ENCODE assay signal across 20 cellular contexts in the genomic region with DNA sequence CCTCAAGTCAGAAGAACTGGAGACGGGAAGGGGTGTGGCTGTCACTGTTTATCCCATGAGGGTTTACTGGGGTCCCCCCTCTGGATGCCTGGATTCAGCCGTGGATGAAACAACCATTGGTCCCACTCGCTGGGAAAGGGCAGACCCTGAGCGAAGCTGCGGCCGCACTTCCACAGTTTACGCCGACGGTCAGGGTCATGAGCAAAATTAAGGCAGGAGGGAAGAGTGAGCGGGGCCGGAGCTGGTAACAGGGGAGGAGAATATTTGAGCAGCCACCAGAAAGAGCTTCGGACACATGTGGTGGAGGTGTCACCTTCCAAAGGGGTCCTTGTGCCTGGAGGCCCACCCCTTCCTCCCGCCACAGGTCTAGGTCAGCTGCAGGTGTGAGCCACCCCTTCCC.
DNase-seq lines count a peak whose midpoint lies in the region; FAIRE-seq and TF ChIP-seq lines count a peak whose summit lies in the region.
"Had no signal": no experiment of that assay in that cellular context is flagged by ENCODE, and none has a peak within 500 bp of the region (broad histone marks: within the 10 kb centered on the region; RNA-seq: fewer than 3 reads in every experiment).

No MANE protein-coding gene starts in this region.

- H3K18ac ChIP-seq in H9 (ENCODE audit: insufficient read length, low read depth, low read length) (no peak overlapping the region), H1 (ENCODE audit: extremely low read depth, low read length) (no peak overlapping the region), neuronal stem cell (ENCODE audit: low read length) (no peak overlapping the region)

- POLR2A ChIA-PET in H1 (lab: Charles Lee; ENCODE audit: partially characterized antibody) (no interaction called here), HEK293T (lab: Yijun Ruan, JAX) (no interaction called here)

- H3K4ac ChIP-seq in H9 (ENCODE audit: low read depth, low read length) (no peak overlapping the region), H1 (replicated peaks; ENCODE audit: insufficient read length, low read depth, low read length) (no peak overlapping the region), neuronal stem cell (ENCODE audit: low read length) (no peak overlapping the region)

- H3K9me3 ChIP-seq in H9 (ENCODE audit: control insufficient read depth, low read depth, low read length) (no peaks in the 10 kb centered on the region), H1 (ENCODE audit: insufficient read depth in 2 of 2, low read depth in 1 of 2, low read length in 1 of 2) (no peaks in the 10 kb centered on the region), neuronal stem cell (replicated peaks in 1 of 2; ENCODE audit: control insufficient read depth in 2 of 2, insufficient read depth in 1 of 2, low read depth in 1 of 2, low read length in 2 of 2) (peaks cover 0 to 2% of the 10 kb centered on the region in 2 donors)

- H2BK15ac ChIP-seq in H9 (ENCODE audit: low read depth, low read length) (peak overlapping the region; percentile 57; the same call in 1 of the 2 replicates), H1 (ENCODE audit: low read length) (peak overlapping the region; percentile 29; the same call in 1 of the 2 replicates), neuronal stem cell (ENCODE audit: low read length) (no peak overlapping the region)

- no peaks in the 10 kb centered on the region for H3K36me3 ChIP-seq in H1 (ENCODE audit: control insufficient read depth in 2 of 4, insufficient read depth in 4 of 4, low read length in 3 of 4)
- no peaks in the 10 kb centered on the region for H3K36me3 ChIP-seq in neuronal stem cell (replicated peaks in 1 of 2; ENCODE audit: control insufficient read depth in 2 of 2, insufficient read depth in 2 of 2, low read length in 2 of 2)

- H3K4me3 Mint-ChIP-seq in CD14-positive monocyte (no peak overlapping the region), H9 (no peak overlapping the region)
- no peak overlapping the region for H3K4me3 Mint-ChIP-seq in activated T-helper 1 cell treated with anti-CD3 and anti-CD28 coated beads, Interleukin-12 subunit alpha, Interleukin-12 subunit beta, Interleukin-2, Interleukin-4 antibody, amounts not matched to agents 30 ng/mL and 10 ng/mL and 1 ng/mL, durations not matched to agents 14 hours and 24 hours and 36 hours
- H3K4me3 Mint-ChIP-seq: CD4-positive, CD25-positive, alpha-beta regulatory T cell; CD8-positive, alpha-beta memory T cell; GM23338 had no signal

- peaks cover 3% of the 10 kb centered on the region in 2 donors for H3K36me3 Mint-ChIP-seq in CD14-positive monocyte
- H3K36me3 Mint-ChIP-seq in H9 (ENCODE audit: insufficient read depth in 1 of 3, low read depth in 3 of 3), result no peaks in the 10 kb centered on the region
- no peaks in the 10 kb centered on the region for H3K36me3 Mint-ChIP-seq in activated T-helper 1 cell treated with anti-CD3 and anti-CD28 coated beads, Interleukin-12 subunit alpha, Interleukin-12 subunit beta, Interleukin-2, Interleukin-4 antibody, amounts not matched to agents 30 ng/mL and 10 ng/mL and 1 ng/mL, durations not matched to agents 14 hours and 24 hours and 36 hours (ENCODE audit: low read depth)
- H3K36me3 Mint-ChIP-seq: CD4-positive, CD25-positive, alpha-beta regulatory T cell had no signal

- H2BK20ac ChIP-seq in H9 (ENCODE audit: low read depth, low read length, poor library complexity, severe bottlenecking) (no peak overlapping the region), H1 (ENCODE audit: low read length) (peak overlapping the region; percentile 61; the same call in 1 of the 2 replicates)

- H3K9me3 Mint-ChIP-seq in CD14-positive monocyte (peaks cover 0 to 10% (median 6%) of the 10 kb centered on the region in 7 donors), H9 (no peaks in the 10 kb centered on the region)
- H3K9me3 Mint-ChIP-seq in activated T-helper 1 cell treated with anti-CD3 and anti-CD28 coated beads, Interleukin-12 subunit alpha, Interleukin-12 subunit beta, Interleukin-2, Interleukin-4 antibody, amounts not matched to agents 30 ng/mL and 10 ng/mL and 1 ng/mL, durations not matched to agents 14 hours and 24 hours and 36 hours, result no peaks in the 10 kb centered on the region
- H3K9me3 Mint-ChIP-seq: GM23338 had no signal

- intact Hi-C loops in CD14-positive monocyte (cut with micrococcal nuclease), result no loop called here
- intact Hi-C loops in activated T-helper 1 cell treated with anti-CD3 and anti-CD28 coated beads, Interleukin-12 subunit alpha, Interleukin-12 subunit beta, Interleukin-2, Interleukin-4 antibody, amounts not matched to agents 30 ng/mL and 10 ng/mL and 1 ng/mL, durations not matched to agents 14 hours and 24 hours and 36 hours (cut with micrococcal nuclease), result no loop called here

- no peak overlapping the region for H2AFZ ChIP-seq in H9 (ENCODE audit: low read length)
- no peak overlapping the region for H2AFZ ChIP-seq in H1 (ENCODE audit: low read length)
- no peak overlapping the region for H2AFZ ChIP-seq in neuronal stem cell (ENCODE audit: low read length)
- H2AFZ ChIP-seq: GM23338 had no signal

- H3K27ac ChIP-seq in H9 (ENCODE audit: insufficient read length, low read depth, low read length) (no peak overlapping the region), H1 (ENCODE audit: low read depth, low read length) (no peak overlapping the region), neuronal stem cell (replicated peaks; ENCODE audit: low read length) (no peak overlapping the region)

- H2AK5ac ChIP-seq in H9 (ENCODE audit: insufficient read length, low read length) (no peak overlapping the region), H1 (ENCODE audit: low read depth, low read length) (no peak overlapping the region; the same call in 1 of the 2 replicates), neuronal stem cell (ENCODE audit: low read depth, low read length) (peak overlapping the region; percentile 5)

- TF ChIP-seq CTCF in CD14-positive monocyte (IDR thresholded peaks at IDR 0.05) (no peak), H9 (conservative IDR thresholded peaks at IDR 0.05) (no peak), H1 (IDR thresholded peaks at IDR 0.05; ENCODE audit: control extremely low read depth in 1 of 3, insufficient read depth in 1 of 3, low read depth in 1 of 3, low read length in 3 of 3) (no peak)

- H4K91ac ChIP-seq in H9 (ENCODE audit: insufficient read length, low read depth, low read length), result no peak overlapping the region
- H4K91ac ChIP-seq in H1 (replicated peaks; ENCODE audit: insufficient read length, low read length), result peak overlapping the region; percentile 44
- peak overlapping the region; percentile 60 for H4K91ac ChIP-seq in neuronal stem cell (ENCODE audit: low read depth, low read length, poor library complexity)

- H3K27me3 ChIP-seq in H9 (ENCODE audit: insufficient read depth, low read length) (no peaks in the 10 kb centered on the region; the same call in 1 of the 2 replicates), H1 (replicated peaks in 1 of 4; ENCODE audit: control insufficient read depth in 3 of 4, extremely low read depth in 1 of 4, insufficient read depth in 3 of 4, low read length in 3 of 4) (no peaks in the 10 kb centered on the region), neuronal stem cell (ENCODE audit: control insufficient read depth in 3 of 3, insufficient read depth in 3 of 3, low read depth in 1 of 3, low read length in 3 of 3) (peaks cover 0 to 2% (median 0%) of the 10 kb centered on the region in 3 experiments)

- H3K23ac ChIP-seq in H9 (ENCODE audit: insufficient read length, low read depth, low read length) (no peak overlapping the region), H1 (ENCODE audit: insufficient read length) (no peak overlapping the region), neuronal stem cell (ENCODE audit: low read depth, low read length, poor library complexity) (no peak overlapping the region)

- no peak overlapping the region for H3T11ph ChIP-seq in H9 (ENCODE audit: low read length)

- H3K4me1 Mint-ChIP-seq in CD14-positive monocyte (peaks cover 23% of the 10 kb centered on the region), H9 (peaks cover 59 to 61% of the 10 kb centered on the region in 2 experiments)
- no peaks in the 10 kb centered on the region for H3K4me1 Mint-ChIP-seq in activated T-helper 1 cell treated with anti-CD3 and anti-CD28 coated beads, Interleukin-12 subunit alpha, Interleukin-12 subunit beta, Interleukin-2, Interleukin-4 antibody, amounts not matched to agents 30 ng/mL and 10 ng/mL and 1 ng/mL, durations not matched to agents 14 hours and 24 hours and 36 hours (ENCODE audit: low read depth)
- H3K4me1 Mint-ChIP-seq: CD8-positive, alpha-beta memory T cell had no signal

- H3K4me1 ChIP-seq in H9 (ENCODE audit: insufficient read depth, low read length) (peaks cover 12% of the 10 kb centered on the region; the same call in 1 of the 2 replicates), H1 (replicated peaks in 1 of 4; ENCODE audit: control insufficient read depth in 3 of 4, insufficient read depth in 4 of 4, low read length in 3 of 4) (peaks cover 0 to 23% (median 10%) of the 10 kb centered on the region in 4 experiments; a peak in 4 of 7 replicates), neuronal stem cell (ENCODE audit: control insufficient read depth in 2 of 2, insufficient read depth in 1 of 2, low read depth in 1 of 2, low read length in 2 of 2) (peaks cover 6 to 13% of the 10 kb centered on the region in 2 donors)

- H2BK5ac ChIP-seq in H9 (ENCODE audit: insufficient read length, low read length), result no peak overlapping the region
- H2BK5ac ChIP-seq in H1 (ENCODE audit: low read depth, low read length), result no peak overlapping the region
- H2BK5ac ChIP-seq in neuronal stem cell (ENCODE audit: low read length), result no peak overlapping the region

- TF ChIP-seq EP300 in H1 (IDR thresholded peaks at IDR 0.05; ENCODE audit: borderline replicate concordance in 1 of 2, low read depth in 2 of 2, low read length in 2 of 2), result no peak

- H3K56ac ChIP-seq in H9 (ENCODE audit: insufficient read length, low read depth, low read length) (no peak overlapping the region), H1 (replicated peaks; ENCODE audit: insufficient read length, low read depth, low read length) (no peak overlapping the region)

- H3K4me3 ChIP-seq in H1 (ENCODE audit: extremely low read depth in 1 of 4, insufficient read depth in 2 of 4, low read depth in 3 of 4, low read length in 4 of 4) (no peak overlapping the region), neuronal stem cell (ENCODE audit: low read length in 2 of 2) (no peak overlapping the region)
- H3K4me3 ChIP-seq: GM12878, GM23338 had no signal

- H2BK12ac ChIP-seq in H9 (ENCODE audit: insufficient read length, low read depth, low read length), result no peak overlapping the region
- peak overlapping the region; percentile 27; the same call in 1 of the 2 replicates for H2BK12ac ChIP-seq in H1 (ENCODE audit: low read depth, low read length)
- no peak overlapping the region for H2BK12ac ChIP-seq in neuronal stem cell (ENCODE audit: low read length)

- H3K14ac ChIP-seq in H9 (ENCODE audit: insufficient read depth, low read length) (no peak overlapping the region), H1 (ENCODE audit: insufficient read length) (no peak overlapping the region), neuronal stem cell (ENCODE audit: low read length) (no peak overlapping the region)

- no peaks in the 10 kb centered on the region for H4K20me1 ChIP-seq in H9 (ENCODE audit: control insufficient read depth, insufficient read depth, insufficient read length)
- no peaks in the 10 kb centered on the region for H4K20me1 ChIP-seq in H1 (replicated peaks in 1 of 2; ENCODE audit: control insufficient read depth in 1 of 2, insufficient read depth in 2 of 2, low read length in 2 of 2)

- no peak for TF ChIP-seq RAD21 in H1 (IDR thresholded peaks at IDR 0.05 in 1 of 2, conservative IDR thresholded peaks at IDR 0.05 in 1 of 2; ENCODE audit: low read depth in 2 of 2, low read length in 2 of 2)

- H3K9ac ChIP-seq in H9 (ENCODE audit: extremely low read depth, insufficient read length, low read length) (no peak overlapping the region), H1 (replicated peaks in 1 of 4; ENCODE audit: extremely low read depth in 1 of 4, low read depth in 3 of 4, low read length in 3 of 4) (no peak overlapping the region), neuronal stem cell (ENCODE audit: low read depth, low read length, poor library complexity) (no peak overlapping the region)

- H4K8ac ChIP-seq in H9 (replicated peaks; ENCODE audit: insufficient read length, low read depth, low read length) (no peak overlapping the region), H1 (ENCODE audit: extremely low read depth, insufficient read depth, low read length) (no peak overlapping the region; the same call in 1 of the 2 replicates), neuronal stem cell (ENCODE audit: low read depth, low read length) (no peak overlapping the region)

- no peak for TF ChIP-seq POLR2A in H1 (IDR thresholded peaks at IDR 0.05; ENCODE audit: control extremely low read depth in 1 of 2, low read depth in 2 of 2, low read length in 2 of 2)

- FAIRE-seq in H1 (lab: Jason Lieb, UNC), result no peak
- FAIRE-seq: D721Med, GM12878, H54 had no signal

- no CpG with 5 or more reads among the region's 13 CpGs for WGBS in H9 (ENCODE audit: extremely low coverage, insufficient read length, low lambda C conversion rate)
- 86% methylated on average over 13 of the region's 13 CpGs; no CpG with 5 or more reads in 1 of the 2 experiments for WGBS in H1 (ENCODE audit: extremely low coverage in 1 of 2, insufficient coverage in 1 of 2, insufficient read length in 1 of 2, insufficient replicate concordance in 2 of 2, low coverage in 1 of 2, low lambda C conversion rate in 2 of 2, missing lambda C conversion rate in 1 of 2), 2 experiments
- WGBS in neuronal stem cell (ENCODE audit: extremely low coverage in 2 of 2, insufficient read length in 2 of 2, insufficient replicate concordance in 1 of 2), 2 donors, result no CpG with 5 or more reads among the region's 13 CpGs

- no peaks in the 10 kb centered on the region for H3K79me1 ChIP-seq in H9 (ENCODE audit: insufficient read depth, low read depth, low read length, poor library complexity, severe bottlenecking)
- no peaks in the 10 kb centered on the region for H3K79me1 ChIP-seq in H1 (ENCODE audit: low read depth, low read length)
- H3K79me1 ChIP-seq in neuronal stem cell (ENCODE audit: low read depth, low read length), result no peaks in the 10 kb centered on the region

- H3K79me2 ChIP-seq in H9 (ENCODE audit: insufficient read depth, low read length) (no peaks in the 10 kb centered on the region), H1 (ENCODE audit: control insufficient read depth in 1 of 2, insufficient read depth in 2 of 2, low read length in 2 of 2) (no peaks in the 10 kb centered on the region)

- no peak overlapping the region for H2BK120ac ChIP-seq in H9 (ENCODE audit: low read depth, low read length, poor library complexity, severe bottlenecking)
- H2BK120ac ChIP-seq in H1 (replicated peaks; ENCODE audit: low read depth, low read length), result no peak overlapping the region
- no peak overlapping the region for H2BK120ac ChIP-seq in neuronal stem cell (ENCODE audit: low read depth, low read length)

- H3K27ac Mint-ChIP-seq in CD14-positive monocyte (no peak overlapping the region), H9 (0 out of 7 replicates have a peak overlapping the region, but pooled peaks of 1 of the 3 experiments have one; percentile 65)
- no peak overlapping the region for H3K27ac Mint-ChIP-seq in activated T-helper 1 cell treated with anti-CD3 and anti-CD28 coated beads, Interleukin-12 subunit alpha, Interleukin-12 subunit beta, Interleukin-2, Interleukin-4 antibody, amounts not matched to agents 30 ng/mL and 10 ng/mL and 1 ng/mL, durations not matched to agents 14 hours and 24 hours and 36 hours

- H4K5ac ChIP-seq in H9 (ENCODE audit: insufficient read length, low read depth, low read length) (no peak overlapping the region), H1 (ENCODE audit: insufficient read length, low read depth, low read length) (no peak overlapping the region)

- DNase-seq in CD14-positive monocyte (ENCODE audit: low spot score), result peak; percentile 28
- no peak for DNase-seq in H9
- no peak for DNase-seq in H1 (ENCODE audit: low read depth in 1 of 2, low spot score in 2 of 2)
- DNase-seq in neuronal stem cell (ENCODE audit: low spot score), result no peak
- no peak for DNase-seq in HEK293T (ENCODE audit: extremely low spot score)
- no peak for DNase-seq in dermis blood vessel endothelial cell
- no peak for DNase-seq in activated T-helper 1 cell treated with anti-CD3 and anti-CD28 coated beads, Interleukin-12 subunit alpha, Interleukin-12 subunit beta, Interleukin-2, Interleukin-4 antibody, amounts not matched to agents 30 ng/mL and 10 ng/mL and 1 ng/mL, durations not matched to agents 14 hours and 24 hours and 36 hours (ENCODE audit: low spot score)
- DNase-seq in stimulated activated CD4-positive, alpha-beta T cell treated with anti-CD3 and anti-CD28 coated beads, Interleukin-2, amount 100 ng/mL, for 48 hours, result no peak
- DNase-seq: C1 segment of cervical spinal cord; CD4-positive, CD25-positive, alpha-beta regulatory T cell; CD8-positive, alpha-beta memory T cell; DMS 273 treated with DMSO at 0.1 percent for 48 hours; DMS79; EL; GDM1; HCEC 1CT had no signal

- H3K27me3 Mint-ChIP-seq in CD14-positive monocyte (ENCODE audit: low read depth in 3 of 3), result peaks cover 9 to 27% (median 23%) of the 10 kb centered on the region in 3 donors
- peaks cover 5% of the 10 kb centered on the region for H3K27me3 Mint-ChIP-seq in H9 (ENCODE audit: low read depth)
- no peaks in the 10 kb centered on the region for H3K27me3 Mint-ChIP-seq in activated T-helper 1 cell treated with anti-CD3 and anti-CD28 coated beads, Interleukin-12 subunit alpha, Interleukin-12 subunit beta, Interleukin-2, Interleukin-4 antibody, amounts not matched to agents 30 ng/mL and 10 ng/mL and 1 ng/mL, durations not matched to agents 14 hours and 24 hours and 36 hours (ENCODE audit: insufficient read depth)

- H3K23me2 ChIP-seq in H9 (ENCODE audit: insufficient read length, low read depth, low read length, poor library complexity, severe bottlenecking), result no peaks in the 10 kb centered on the region
- peaks cover 4% of the 10 kb centered on the region; the same call in 1 of the 2 replicates for H3K23me2 ChIP-seq in H1 (ENCODE audit: low read depth, low read length)

- CTCF ChIA-PET in H1 (lab: Charles Lee; ENCODE audit: partially characterized antibody) (interaction anchor here (0.7 to 1.0 kb wide), 2 partner anchors 20 to 68 kb away, joined by 3 to 4 read pairs; no protein-coding TSS in a partner anchor), HEK293T (lab: Yijun Ruan, JAX) (no interaction called here)

- H3K4me2 ChIP-seq in H9 (ENCODE audit: insufficient read depth, insufficient read length, low read length) (no peak overlapping the region), H1 (ENCODE audit: insufficient read depth in 1 of 2, low read depth in 2 of 2, low read length in 2 of 2) (no peak overlapping the region), neuronal stem cell (ENCODE audit: insufficient read depth, low read length, poor library complexity, severe bottlenecking) (no peak overlapping the region)
- H3K4me2 ChIP-seq: GM23338 had no signal
